In genomic region chr3:170657312-170657711, GRCh38 we compare ENCODE assay signal across 31 cellular contexts.
"Had no signal": no experiment of that assay in that cellular context is flagged by ENCODE, and none has a peak within 500 bp of the region (broad histone marks: within the 10 kb centered on the region; RNA-seq: fewer than 3 reads in every experiment).

No MANE protein-coding gene starts in this region.

- DNase-seq: activated CD4-positive, alpha-beta memory T cell treated with anti-CD3 and anti-CD28 coated beads, Interleukin-2, amount 10 ng/mL, durations not matched to agents 7 days and 5 days; activated CD4-positive, alpha-beta T cell treated with anti-CD3 and anti-CD28 coated beads for 1 hour; activated CD4-positive, alpha-beta T cell treated with anti-CD3 and anti-CD28 coated beads for 36 hours; activated CD4-positive, alpha-beta T cell treated with anti-CD3 and anti-CD28 coated beads for 48 hours; activated CD4-positive, alpha-beta T cell treated with anti-CD3 and anti-CD28 coated beads, Interleukin-2, amount 10 ng/mL, durations not matched to agents 7 days and 5 days; activated CD4-positive, alpha-beta T cell treated with anti-CD3 and anti-CD28 coated beads, Interleukin-2, amount 50 U/mL, for 48 hours; activated CD4-positive, CD25-positive, alpha-beta regulatory T cell; activated CD8-positive, alpha-beta memory T cell treated with anti-CD3 and anti-CD28 coated beads for 24 hours; activated CD8-positive, alpha-beta memory T cell treated with anti-CD3 and anti-CD28 coated beads, Interleukin-2, amount 10 ng/mL, durations not matched to agents 7 days and 5 days; activated CD8-positive, alpha-beta memory T cell treated with anti-CD3 and anti-CD28 coated beads, Interleukin-2, amount 50 U/mL, for 48 hours; activated CD8-positive, alpha-beta T cell treated with anti-CD3 and anti-CD28 coated beads, Interleukin-2, amount 10 ng/mL, durations not matched to agents 7 days and 5 days; activated effector memory CD4-positive, alpha-beta T cell treated with Interleukin-2 at 50 U/mL for 16 hours; activated gamma-delta T cell; activated naive CD4-positive, alpha-beta T cell treated with anti-CD3 and anti-CD28 coated beads, Interleukin-2, amount 10 ng/mL, durations not matched to agents 7 days and 5 days; activated naive CD4-positive, alpha-beta T cell treated with Interleukin-2 at 50 U/mL for 16 hours; activated naive CD8-positive, alpha-beta T cell treated with anti-CD3 and anti-CD28 coated beads, Interleukin-2, amount 10 ng/mL, durations not matched to agents 7 days and 5 days; activated naive CD8-positive, alpha-beta T cell treated with anti-CD3 and anti-CD28 coated beads, Interleukin-2, amount 50 U/mL, for 24 hours; activated T-cell treated with anti-CD3 and anti-CD28 coated beads, Interleukin-2, amount 50 U/mL, for 24 hours; activated T-cell treated with anti-CD3 and anti-CD28 coated beads, Interleukin-2, amount 50 U/mL, for 48 hours; amygdala; anterior cingulate cortex; central memory CD4-positive, alpha-beta T cell; T-helper 1 cell; T-helper 2 cell; T-helper 9 cell; WERI-Rb-1 had no signal

- ATAC-seq: activated CD4-positive, alpha-beta T cell treated with anti-CD3 and anti-CD28 coated beads for 36 hours; activated CD4-positive, CD25-positive, alpha-beta regulatory T cell treated with anti-CD3 and anti-CD28 coated beads, Interleukin-2, amount 50 U/mL, for 24 hours; activated CD8-positive, alpha-beta memory T cell treated with anti-CD3 and anti-CD28 coated beads, Interleukin-2, amount 10 ng/mL, durations not matched to agents 7 days and 5 days; activated CD8-positive, alpha-beta T cell treated with anti-CD3 and anti-CD28 coated beads, Interleukin-2, amount 10 ng/mL, durations not matched to agents 7 days and 5 days; activated naive CD8-positive, alpha-beta T cell treated with anti-CD3 and anti-CD28 coated beads, Interleukin-2, amount 50 U/mL, for 24 hours; WTC11 had no signal

- H3K36me3 ChIP-seq: ascending aorta, breast epithelium, WERI-Rb-1 had no signal

- FAIRE-seq: TTC549 had no signal

- H3K27me3 ChIP-seq: ascending aorta, breast epithelium had no signal

- H3K27ac ChIP-seq: ascending aorta, breast epithelium, WERI-Rb-1 had no signal

- H3K9me3 ChIP-seq: ascending aorta, breast epithelium had no signal

- H3K4me1 ChIP-seq: ascending aorta, breast epithelium had no signal

- H3K4me3 ChIP-seq: ascending aorta, breast epithelium had no signal
